In genomic region chr3:192772495-192772894, GRCh38 we compare ENCODE assay signal across 9 cellular contexts. TPM values are rescaled to one million over a fixed set of nuclear protein-coding genes. Genes with fewer than 3 reads are reported as not detected.
A peak's percentile ranks its signal among the peaks of the same experiment; 100 is the strongest.
DNase-seq lines count a peak whose midpoint lies in the region; ATAC-seq and TF ChIP-seq lines count a peak whose summit lies in the region.
"Had no signal": no experiment of that assay in that cellular context is flagged by ENCODE, and none has a peak within 500 bp of the region (broad histone marks: within the 10 kb centered on the region; RNA-seq: fewer than 3 reads in every experiment).

No MANE protein-coding gene starts in this region.

- H3K27ac Mint-ChIP-seq in endothelial cell (ENCODE audit: unreplicated experiment), result no peak overlapping the region

- ATAC-seq in GM21717 (IDR thresholded peaks at IDR 0.05; ENCODE audit: unreplicated experiment) (peak; percentile 61), GM18870 (IDR thresholded peaks at IDR 0.05; ENCODE audit: unreplicated experiment) (no peak)

- H3K4me1 Mint-ChIP-seq in endothelial cell (ENCODE audit: unreplicated experiment), result no peaks in the 10 kb centered on the region

- no peaks in the 10 kb centered on the region for H3K36me3 Mint-ChIP-seq in endothelial cell (ENCODE audit: low read depth, unreplicated experiment)

- DNase-seq in AG04449 (ENCODE audit: low read depth, low spot score), result peak; percentile 10
- DNase-seq in NCI-H345 treated with DMSO at 0.1 percent for 48 hours (lab: John Stamatoyannopoulos, UW; ENCODE audit: unreplicated experiment), result peak; percentile 27
- DNase-seq in endothelial cell (ENCODE audit: low spot score), result peak; percentile 54
- DNase-seq in trophoblast cell, result peak; percentile 11 to 61
- no peak for DNase-seq in stimulated activated CD4-positive, alpha-beta T cell treated with anti-CD3 and anti-CD28 coated beads, Interleukin-4, amount 100 ng/mL, for 24 hours
- DNase-seq in epidermal melanocyte (ENCODE audit: insufficient read length, low spot score), result no peak

- H3K79me2 ChIP-seq in trophoblast cell (ENCODE audit: control insufficient read depth, insufficient read depth, low read length, poor library complexity), result no peaks in the 10 kb centered on the region

- no peak overlapping the region for H3K4ac ChIP-seq in trophoblast cell (ENCODE audit: low read depth, low read length)

- peaks cover 2% of the 10 kb centered on the region for H3K9me3 ChIP-seq in trophoblast cell (ENCODE audit: insufficient read depth, low read depth, low read length)

- no peak overlapping the region for H2AFZ ChIP-seq in trophoblast cell (ENCODE audit: insufficient read depth, low read length, poor library complexity)

- no peaks in the 10 kb centered on the region for H3K79me1 ChIP-seq in trophoblast cell (ENCODE audit: low read length)

- no peaks in the 10 kb centered on the region for H3K4me1 ChIP-seq in trophoblast cell (ENCODE audit: control insufficient read depth in 1 of 2, insufficient read depth in 2 of 2, low read length in 2 of 2)
- H3K4me1 ChIP-seq: breast epithelium had no signal

- no peak overlapping the region for H3K14ac ChIP-seq in trophoblast cell (ENCODE audit: low read length)

- no peak overlapping the region for H3K4me3 Mint-ChIP-seq in endothelial cell (ENCODE audit: unreplicated experiment)

- H4K91ac ChIP-seq in trophoblast cell (ENCODE audit: low read depth, low read length), result no peak overlapping the region

- POLR2A ChIA-PET in AG04449 (lab: Yijun Ruan, JAX), result no interaction called here

- no peaks in the 10 kb centered on the region for H3K27me3 ChIP-seq in trophoblast cell (ENCODE audit: insufficient read depth, low read length)
- H3K27me3 ChIP-seq: breast epithelium had no signal

- WGBS in trophoblast cell (ENCODE audit: extremely low coverage, insufficient coverage, insufficient read length), result 100% methylated on average over 2 of the region's 5 CpGs

- CTCF ChIA-PET in AG04449 (lab: Yijun Ruan, JAX), result interaction anchor here (0.6 kb wide), 1 partner anchor 19 kb away, joined by 3 read pairs; no protein-coding TSS in a partner anchor

- no peak overlapping the region for H3K4me2 ChIP-seq in trophoblast cell (ENCODE audit: low read length)

- H3K36me3 ChIP-seq in trophoblast cell (ENCODE audit: control insufficient read depth in 1 of 2, insufficient read depth in 2 of 2, low read length in 2 of 2), result peaks cover 0 to 2% of the 10 kb centered on the region in 2 experiments
- H3K36me3 ChIP-seq: breast epithelium had no signal

- no peak overlapping the region for H2BK120ac ChIP-seq in trophoblast cell (ENCODE audit: insufficient read depth, low read length, poor library complexity)

- H2BK5ac ChIP-seq in trophoblast cell (ENCODE audit: low read depth, low read length, poor library complexity), result no peak overlapping the region

- H3K27ac ChIP-seq in trophoblast cell (ENCODE audit: low read depth, low read length), result no peak overlapping the region
- H3K27ac ChIP-seq: breast epithelium had no signal

- no peak overlapping the region for H2AK5ac ChIP-seq in trophoblast cell (ENCODE audit: low read length)

- H3K4me3 ChIP-seq in AG04449 (ENCODE audit: low read depth, low read length) (no peak overlapping the region), trophoblast cell (ENCODE audit: low read depth, low read length) (no peak overlapping the region)
- H3K4me3 ChIP-seq: breast epithelium had no signal

- peak; percentile 58 for TF ChIP-seq CTCF in AG04449 (IDR thresholded peaks at IDR 0.05; ENCODE audit: insufficient read depth, low read length, missing control alignments)
- TF ChIP-seq CTCF in endothelial cell (IDR thresholded peaks at IDR 0.05; ENCODE audit: unreplicated experiment), result no peak

- H3K27me3 Mint-ChIP-seq in endothelial cell (ENCODE audit: unreplicated experiment), result no peaks in the 10 kb centered on the region

- no peak overlapping the region for H4K8ac ChIP-seq in trophoblast cell (ENCODE audit: low read depth, low read length)

- H2BK12ac ChIP-seq in trophoblast cell (ENCODE audit: low read length), result no peak overlapping the region

- H3K9me3 Mint-ChIP-seq in endothelial cell (ENCODE audit: unreplicated experiment), result peaks cover 5% of the 10 kb centered on the region

- no peak overlapping the region for H3K18ac ChIP-seq in trophoblast cell (ENCODE audit: low read length)

- no peak overlapping the region for H3K9ac ChIP-seq in trophoblast cell (ENCODE audit: low read length)

- no peak overlapping the region for H4K12ac ChIP-seq in trophoblast cell (ENCODE audit: low read depth, low read length)

- H3K23ac ChIP-seq in trophoblast cell (ENCODE audit: low read length), result no peak overlapping the region

RNA-seq across cellular contexts. Expression of gene FGF12, which starts 45.2 kb away (rescaled TPM):
- total RNA-seq in endothelial cell (ENCODE audit: unreplicated experiment), result 19.1 TPM
- polyA plus RNA-seq in trophoblast cell (2013), result 10.4 and 12.2 TPM in 2 replicates

Comparison
In these comparisons a context has a peak if more than half of its experiments do, and no peak if none do; other contexts are left out.
1. DNase-seq: peak in AG04449 (single experiment), NCI-H345 treated with DMSO at 0.1 percent for 48 hours (single experiment), endothelial cell (single experiment) and trophoblast cell (2 of 2); none in stimulated activated CD4-positive, alpha-beta T cell treated with anti-CD3 and anti-CD28 coated beads, Interleukin-4, amount 100 ng/mL, for 24 hours (single experiment) and epidermal melanocyte (single experiment).